In genomic region chr17:81129711-81130367, GRCh38 we compare ENCODE assay signal across 1 cellular context.
TF ChIP-seq lines count a peak whose summit lies in the region.

No MANE protein-coding gene starts in this region.

TF ChIP-seq in HEK293, 187 proteins besides CTCF, POLR2A, EP300 and RAD21 (continued from another document):
- no peak for TF ChIP-seq ZNF26 (tag by site-specific recombination; IDR thresholded peaks at IDR 0.05)
- 0 out of 2 replicates have a peak, but pooled peaks have one; percentile 29 for TF ChIP-seq ZNF335 (tag by site-specific recombination; conservative IDR thresholded peaks at IDR 0.05)
- TF ChIP-seq ZNF610 (tag by site-specific recombination; IDR thresholded peaks at IDR 0.05; ENCODE audit: borderline replicate concordance), result no peak
- no peak for TF ChIP-seq ZNF48 (tag by site-specific recombination; IDR thresholded peaks at IDR 0.05)
- TF ChIP-seq ZFHX2 (tag by site-specific recombination; conservative IDR thresholded peaks at IDR 0.05), result peak; percentile 89
- TF ChIP-seq ZNF664 (tag by site-specific recombination; IDR thresholded peaks at IDR 0.05), result no peak
